Comparison of ENCODE assay signal across 24 cellular contexts in genomic region chr1:224802596-224802995, GRCh38.
DNase-seq lines count a peak whose midpoint lies in the region; ATAC-seq, FAIRE-seq and TF ChIP-seq lines count a peak whose summit lies in the region.
"Had no signal": no experiment of that assay in that cellular context is flagged by ENCODE, and none has a peak within 500 bp of the region (broad histone marks: within the 10 kb centered on the region; RNA-seq: fewer than 3 reads in every experiment).

No MANE protein-coding gene starts in this region.

- CTCF ChIA-PET in H1 (lab: Charles Lee; ENCODE audit: partially characterized antibody): no interaction called here

- no peak overlapping the region for H3K9ac ChIP-seq in H1 (replicated peaks in 1 of 4; ENCODE audit: extremely low read depth in 1 of 4, low read depth in 3 of 4, low read length in 3 of 4)
- H3K9ac ChIP-seq: BLaER1 treated with 17β-estradiol and CSF1 and Interleukin-3, amounts not matched to agents 10 nM and 100 nM had no signal

- H3K79me2 ChIP-seq in GM23338 (replicated peaks; ENCODE audit: insufficient read depth) (no peaks in the 10 kb centered on the region), H1 (ENCODE audit: control insufficient read depth in 1 of 2, insufficient read depth in 2 of 2, low read length in 2 of 2) (no peaks in the 10 kb centered on the region)

- H3K4me2 ChIP-seq in GM23338 (no peak overlapping the region), H1 (ENCODE audit: insufficient read depth in 1 of 2, low read depth in 2 of 2, low read length in 2 of 2) (no peak overlapping the region)
- H3K4me2 ChIP-seq: A549; BLaER1 treated with 17β-estradiol and CSF1 and Interleukin-3, amounts not matched to agents 10 nM and 100 nM had no signal

- peak overlapping the region; percentile 55; the same call in 1 of the 2 replicates for H2BK12ac ChIP-seq in H1 (ENCODE audit: low read depth, low read length)

- no peak overlapping the region for H4K5ac ChIP-seq in H1 (ENCODE audit: insufficient read length, low read depth, low read length)

- POLR2A ChIA-PET in H1 (lab: Charles Lee; ENCODE audit: partially characterized antibody): no interaction called here

- no peak overlapping the region for H2AK5ac ChIP-seq in H1 (ENCODE audit: low read depth, low read length)

- H3K4me3 ChIP-seq in GM23338: no peak overlapping the region
- no peak overlapping the region for H3K4me3 ChIP-seq in H1 (ENCODE audit: extremely low read depth in 1 of 4, insufficient read depth in 2 of 4, low read depth in 3 of 4, low read length in 4 of 4)
- H3K4me3 ChIP-seq: A549; BLaER1 treated with 17β-estradiol and CSF1 and Interleukin-3, amounts not matched to agents 10 nM and 100 nM; GM12878 had no signal

- H3K27ac ChIP-seq in GM23338 (ENCODE audit: low read depth) (no peak overlapping the region), H1 (ENCODE audit: low read depth, low read length) (no peak overlapping the region)
- H3K27ac ChIP-seq: 22Rv1; A549; BLaER1 treated with 17β-estradiol and CSF1 and Interleukin-3, amounts not matched to agents 10 nM and 100 nM; C4-2B had no signal

- TF ChIP-seq RAD21 in H1 (IDR thresholded peaks at IDR 0.05 in 1 of 2, conservative IDR thresholded peaks at IDR 0.05 in 1 of 2; ENCODE audit: low read depth in 2 of 2, low read length in 2 of 2): no peak

- no peak for FAIRE-seq in H1 (lab: Jason Lieb, UNC)
- FAIRE-seq: A549, D721Med, GM12878 had no signal

- H4K91ac ChIP-seq in H1 (replicated peaks; ENCODE audit: insufficient read length, low read length): peak overlapping the region; percentile 98

- H2BK15ac ChIP-seq in H1 (ENCODE audit: low read length): no peak overlapping the region

- no peaks in the 10 kb centered on the region for H3K27me3 ChIP-seq in GM23338 (ENCODE audit: insufficient read depth)
- no peaks in the 10 kb centered on the region for H3K27me3 ChIP-seq in H1 (replicated peaks in 1 of 4; ENCODE audit: control insufficient read depth in 3 of 4, extremely low read depth in 1 of 4, insufficient read depth in 3 of 4, low read length in 3 of 4)
- H3K27me3 ChIP-seq: BLaER1 treated with 17β-estradiol and CSF1 and Interleukin-3, amounts not matched to agents 10 nM and 100 nM had no signal

- H3K36me3 Mint-ChIP-seq in GM23338 (ENCODE audit: low read depth) (peaks cover 11% of the 10 kb centered on the region; the same call in 2 of the 3 replicates), osteocyte (ENCODE audit: unreplicated experiment) (no peaks in the 10 kb centered on the region)
- H3K36me3 Mint-ChIP-seq: CD8-positive, alpha-beta T cell had no signal

- WGBS in H1 (ENCODE audit: extremely low coverage in 1 of 2, insufficient coverage in 1 of 2, insufficient read length in 1 of 2, insufficient replicate concordance in 2 of 2, low coverage in 1 of 2, low lambda C conversion rate in 2 of 2, missing lambda C conversion rate in 1 of 2), 2 experiments: 96% methylated on average over 3 of the region's 3 CpGs; no CpG with 5 or more reads in 1 of the 2 experiments

- ATAC-seq in GM23338 (no peak), GM21825 (IDR thresholded peaks at IDR 0.05; ENCODE audit: unreplicated experiment) (no peak)
- ATAC-seq: A549; CD8-positive, alpha-beta T cell had no signal

- no peaks in the 10 kb centered on the region for H3K79me1 ChIP-seq in H1 (ENCODE audit: low read depth, low read length)

- no peak overlapping the region for H3K18ac ChIP-seq in H1 (ENCODE audit: extremely low read depth, low read length)

- H3K27ac Mint-ChIP-seq in GM23338: no peak overlapping the region
- no peak overlapping the region for H3K27ac Mint-ChIP-seq in osteocyte (ENCODE audit: unreplicated experiment)
- H3K27ac Mint-ChIP-seq: B cell; CD4-positive, alpha-beta T cell; CD8-positive, alpha-beta T cell had no signal

- H3K14ac ChIP-seq in H1 (ENCODE audit: insufficient read length): no peak overlapping the region

- H3K9me3 Mint-ChIP-seq in GM23338 (peaks cover 5% of the 10 kb centered on the region; the same call in 1 of the 3 replicates), osteocyte (ENCODE audit: unreplicated experiment) (no peaks in the 10 kb centered on the region)
- H3K9me3 Mint-ChIP-seq: CD4-positive, alpha-beta T cell; CD8-positive, alpha-beta T cell had no signal

- H3K23ac ChIP-seq in H1 (ENCODE audit: insufficient read length): no peak overlapping the region

- peaks cover 20% of the 10 kb centered on the region for H3K4me1 Mint-ChIP-seq in GM23338
- H3K4me1 Mint-ChIP-seq in osteocyte (ENCODE audit: unreplicated experiment): no peaks in the 10 kb centered on the region
- H3K4me1 Mint-ChIP-seq: B cell had no signal

- no peak overlapping the region for H3K56ac ChIP-seq in H1 (replicated peaks; ENCODE audit: insufficient read length, low read depth, low read length)

- DNase-seq in GM23338 (ENCODE audit: low spot score) (no peak), H1 (ENCODE audit: low read depth in 1 of 2, low spot score in 2 of 2) (no peak), osteocyte (ENCODE audit: extremely low spot score, unreplicated experiment) (peak; percentile 27), T1000 (lab: John Stamatoyannopoulos, UW) (no peak), LoVo (ENCODE audit: low spot score) (no peak)
- DNase-seq: AML-193; Caco-2; Calu3; CD4-positive, alpha-beta T cell; CD8-positive, alpha-beta T cell; DMS 273 treated with DMSO at 0.1 percent for 48 hours; DMS53; DMS79; DND-41; EL; GDM1 had no signal

- no peak for TF ChIP-seq POLR2A in H1 (IDR thresholded peaks at IDR 0.05; ENCODE audit: control extremely low read depth in 1 of 2, low read depth in 2 of 2, low read length in 2 of 2)

- no peak overlapping the region for H2BK5ac ChIP-seq in H1 (ENCODE audit: low read depth, low read length)

- peaks cover 20% of the 10 kb centered on the region for H3K9me2 ChIP-seq in GM23338 (ENCODE audit: insufficient read depth)

- H2BK20ac ChIP-seq in H1 (ENCODE audit: low read length): peak overlapping the region; percentile 95; the same call in 1 of the 2 replicates

- peaks cover 14% of the 10 kb centered on the region for H3K4me1 ChIP-seq in GM23338 (ENCODE audit: insufficient read depth)
- H3K4me1 ChIP-seq in H1 (replicated peaks in 1 of 4; ENCODE audit: control insufficient read depth in 3 of 4, insufficient read depth in 4 of 4, low read length in 3 of 4): peaks cover 0 to 13% (median 10%) of the 10 kb centered on the region in 4 experiments; a peak in 5 of 7 replicates
- H3K4me1 ChIP-seq: A549, Caco-2 had no signal

- H3K36me3 ChIP-seq in GM23338 (ENCODE audit: insufficient read depth) (no peaks in the 10 kb centered on the region), H1 (ENCODE audit: control insufficient read depth in 2 of 4, insufficient read depth in 4 of 4, low read length in 3 of 4) (no peaks in the 10 kb centered on the region)
- H3K36me3 ChIP-seq: BLaER1 treated with 17β-estradiol and CSF1 and Interleukin-3, amounts not matched to agents 10 nM and 100 nM had no signal

- no peaks in the 10 kb centered on the region for H3F3A ChIP-seq in GM23338 (replicated peaks; ENCODE audit: low read depth)

- TF ChIP-seq EP300 in H1 (IDR thresholded peaks at IDR 0.05; ENCODE audit: borderline replicate concordance in 1 of 2, low read depth in 2 of 2, low read length in 2 of 2): no peak

- no peaks in the 10 kb centered on the region for H3K9me3 ChIP-seq in H1 (ENCODE audit: insufficient read depth in 2 of 2, low read depth in 1 of 2, low read length in 1 of 2)
- H3K9me3 ChIP-seq: A549, Caco-2 had no signal

- no peak overlapping the region for H4K8ac ChIP-seq in H1 (ENCODE audit: extremely low read depth, insufficient read depth, low read length)

- no peak overlapping the region for H3K4ac ChIP-seq in H1 (replicated peaks; ENCODE audit: insufficient read length, low read depth, low read length)

- H3K23me2 ChIP-seq in H1 (ENCODE audit: low read depth, low read length): no peaks in the 10 kb centered on the region

- H3K4me3 Mint-ChIP-seq in GM23338 (no peak overlapping the region), osteocyte (ENCODE audit: unreplicated experiment) (no peak overlapping the region)
- H3K4me3 Mint-ChIP-seq: B cell; CD4-positive, alpha-beta T cell; CD8-positive, alpha-beta T cell had no signal

- TF ChIP-seq CTCF in GM23338 (conservative IDR thresholded peaks at IDR 0.05; ENCODE audit: low read depth in 2 of 2): no peak
- no peak for TF ChIP-seq CTCF in H1 (IDR thresholded peaks at IDR 0.05; ENCODE audit: control extremely low read depth in 1 of 3, insufficient read depth in 1 of 3, low read depth in 1 of 3, low read length in 3 of 3)
- TF ChIP-seq CTCF in osteocyte (IDR thresholded peaks at IDR 0.05): no peak

- H4K20me1 ChIP-seq in GM23338 (replicated peaks; ENCODE audit: insufficient read depth) (no peaks in the 10 kb centered on the region), H1 (replicated peaks in 1 of 2; ENCODE audit: control insufficient read depth in 1 of 2, insufficient read depth in 2 of 2, low read length in 2 of 2) (no peaks in the 10 kb centered on the region)
- H4K20me1 ChIP-seq: BLaER1 treated with 17β-estradiol and CSF1 and Interleukin-3, amounts not matched to agents 10 nM and 100 nM had no signal

- H2BK120ac ChIP-seq in H1 (replicated peaks; ENCODE audit: low read depth, low read length): peak overlapping the region; percentile 86

- H3K27me3 Mint-ChIP-seq in GM23338 (ENCODE audit: insufficient read depth, low read depth, poor library complexity) (peaks cover 5% of the 10 kb centered on the region), osteocyte (ENCODE audit: unreplicated experiment) (no peaks in the 10 kb centered on the region)
- H3K27me3 Mint-ChIP-seq: CD4-positive, alpha-beta T cell had no signal

- H2AFZ ChIP-seq in GM23338: peak overlapping the region; percentile 92; the same call in 1 of the 2 replicates
- H2AFZ ChIP-seq in H1 (ENCODE audit: low read length): no peak overlapping the region

TF ChIP-seq in GM23338, 12 proteins besides CTCF, POLR2A, EP300 and RAD21 (continues in another document):
- TF ChIP-seq POLR2AphosphoS5 (IDR thresholded peaks at IDR 0.05; ENCODE audit: low read depth) (no peak), JUNB (IDR thresholded peaks at IDR 0.05; ENCODE audit: unreplicated experiment) (no peak), EZH2 (IDR thresholded peaks at IDR 0.05; ENCODE audit: low read depth, unreplicated experiment) (no peak), CREB1 (CRISPR knock-in tag; IDR thresholded peaks at IDR 0.05; ENCODE audit: low read depth) (no peak)

TF ChIP-seq in H1, 55 proteins besides CTCF, POLR2A, EP300 and RAD21:
- TF ChIP-seq NANOG (IDR thresholded peaks at IDR 0.05; ENCODE audit: insufficient read depth, low read depth, low read length, poor library complexity, severe bottlenecking): no peak
- no peak for TF ChIP-seq FOSL1 (IDR thresholded peaks at IDR 0.05; ENCODE audit: insufficient read depth, low read depth, low read length)
- TF ChIP-seq E2F6 (IDR thresholded peaks at IDR 0.05): no peak
